Comparison of ENCODE assay signal across 11 cellular contexts in genomic region chrX:55754861-55755294, GRCh38. TPM values are rescaled to one million over a fixed set of nuclear protein-coding genes. Genes with fewer than 3 reads are reported as not detected.
DNase-seq lines count a peak whose midpoint lies in the region; ATAC-seq, FAIRE-seq and TF ChIP-seq lines count a peak whose summit lies in the region.
"Had no signal": no experiment of that assay in that cellular context is flagged by ENCODE, and none has a peak within 500 bp of the region (broad histone marks: within the 10 kb centered on the region; RNA-seq: fewer than 3 reads in every experiment).

No MANE protein-coding gene starts in this region.

- no peak overlapping the region for H2AK5ac ChIP-seq in mesenchymal stem cell (ENCODE audit: low read length, severe bottlenecking)

- H3K9me3 ChIP-seq in mesenchymal stem cell (ENCODE audit: control insufficient read depth, low read length) (no peaks in the 10 kb centered on the region), SK-N-SH (no peaks in the 10 kb centered on the region), gastroesophageal sphincter (no peaks in the 10 kb centered on the region)
- H3K9me3 ChIP-seq: thyroid gland had no signal

- CTCF ChIA-PET in SK-N-SH (lab: Yijun Ruan, JAX) = no interaction called here

- H3K79me1 ChIP-seq in mesenchymal stem cell (replicated peaks; ENCODE audit: low read length, poor library complexity, severe bottlenecking) = no peaks in the 10 kb centered on the region

- H2AFZ ChIP-seq in mesenchymal stem cell (ENCODE audit: low read depth, low read length) (no peak overlapping the region), SK-N-SH (ENCODE audit: low read depth) (no peak overlapping the region)

- TF ChIP-seq EP300 in SK-N-SH (IDR thresholded peaks at IDR 0.05; ENCODE audit: borderline replicate concordance in 1 of 2, low read depth in 1 of 2, low read length in 1 of 2) = no peak
- no peak for TF ChIP-seq EP300 in gastroesophageal sphincter (IDR thresholded peaks at IDR 0.05)

- H4K20me1 ChIP-seq in SK-N-SH (ENCODE audit: insufficient read depth) = no peaks in the 10 kb centered on the region

- no peak overlapping the region for H2BK5ac ChIP-seq in mesenchymal stem cell (ENCODE audit: low read depth, low read length, poor library complexity, severe bottlenecking)

- no peak overlapping the region for H3K18ac ChIP-seq in mesenchymal stem cell (ENCODE audit: low read depth in 1 of 2, low read length in 2 of 2)

- H3K27ac ChIP-seq in mesenchymal stem cell (ENCODE audit: low read length, poor library complexity, severe bottlenecking) = no peak overlapping the region
- no peak overlapping the region for H3K27ac ChIP-seq in SK-N-SH (ENCODE audit: low read depth in 2 of 2, low read length in 1 of 2)
- no peak overlapping the region for H3K27ac ChIP-seq in gastroesophageal sphincter
- H3K27ac ChIP-seq: thyroid gland had no signal

- no peak for DNase-seq in mesenchymal stem cell
- DNase-seq in SK-N-SH = no peak
- no peak for DNase-seq in frontal cortex (ENCODE audit: low spot score in 2 of 2)
- DNase-seq: effector memory CD8-positive, alpha-beta T cell; thyroid gland had no signal

- TF ChIP-seq POLR2A in gastroesophageal sphincter (IDR thresholded peaks at IDR 0.05) = no peak

- H3K23ac ChIP-seq in mesenchymal stem cell (ENCODE audit: low read length in 2 of 2) = no peak overlapping the region

- POLR2A ChIA-PET in SK-N-SH (lab: Yijun Ruan, JAX) = no interaction called here

- no peak for TF ChIP-seq RAD21 in SK-N-SH (IDR thresholded peaks at IDR 0.05; ENCODE audit: low read length)

- H3K27me3 ChIP-seq in mesenchymal stem cell (ENCODE audit: control insufficient read depth in 1 of 2, insufficient read depth in 1 of 2, low read length in 2 of 2) (peaks cover 0 to 3% of the 10 kb centered on the region in 2 experiments), SK-N-SH (ENCODE audit: insufficient read depth) (no peaks in the 10 kb centered on the region), gastroesophageal sphincter (no peaks in the 10 kb centered on the region)
- H3K27me3 ChIP-seq: thyroid gland had no signal

- no peak for TF ChIP-seq CTCF in SK-N-SH (IDR thresholded peaks at IDR 0.05)
- TF ChIP-seq CTCF in gastroesophageal sphincter (IDR thresholded peaks at IDR 0.05) = no peak

- H3K9ac ChIP-seq in mesenchymal stem cell (ENCODE audit: low read length) (no peak overlapping the region), SK-N-SH (no peak overlapping the region)

- no peak for FAIRE-seq in frontal cortex (lab: Jason Lieb, UNC)
- FAIRE-seq: H1 had no signal

- no CpG with 5 or more reads among the region's 3 CpGs for WGBS in mesenchymal stem cell
- 75% methylated on average over 3 of the region's 3 CpGs for WGBS in SK-N-SH (ENCODE audit: low lambda C conversion rate)
- 56 to 86% methylated on average over 1 to 3 of the region's 3 CpGs for WGBS in gastroesophageal sphincter (ENCODE audit: low coverage in 1 of 2), 2 donors

- H3K9me2 ChIP-seq in SK-N-SH = no peaks in the 10 kb centered on the region

- H3K14ac ChIP-seq in mesenchymal stem cell (ENCODE audit: low read length in 2 of 2) = no peak overlapping the region

- no peaks in the 10 kb centered on the region for H3K4me1 ChIP-seq in mesenchymal stem cell (ENCODE audit: control insufficient read depth, insufficient read depth, low read depth, low read length)
- no peaks in the 10 kb centered on the region for H3K4me1 ChIP-seq in SK-N-SH (ENCODE audit: control insufficient read depth in 1 of 2, insufficient read depth in 2 of 2, low read depth in 1 of 2, low read length in 1 of 2)
- H3K4me1 ChIP-seq in gastroesophageal sphincter = no peaks in the 10 kb centered on the region
- H3K4me1 ChIP-seq: thyroid gland had no signal

- no peak overlapping the region for H2BK12ac ChIP-seq in mesenchymal stem cell (ENCODE audit: low read length in 2 of 2)

- H3K79me2 ChIP-seq in SK-N-SH (ENCODE audit: insufficient read depth) = no peaks in the 10 kb centered on the region; the same call in 1 of the 2 replicates

- no peak overlapping the region for H2BK15ac ChIP-seq in mesenchymal stem cell (ENCODE audit: low read depth, poor library complexity, severe bottlenecking)

- no peak overlapping the region for H3K4me2 ChIP-seq in mesenchymal stem cell (ENCODE audit: low read length, poor library complexity, severe bottlenecking)
- no peak overlapping the region for H3K4me2 ChIP-seq in SK-N-SH

- peaks cover 0 to 71% of the 10 kb centered on the region in 2 experiments for H3K36me3 ChIP-seq in mesenchymal stem cell (ENCODE audit: control insufficient read depth in 1 of 2, insufficient read depth in 2 of 2, low read depth in 1 of 2, low read length in 2 of 2)
- H3K36me3 ChIP-seq in SK-N-SH (replicated peaks in 1 of 2; ENCODE audit: control insufficient read depth in 1 of 2, insufficient read depth in 2 of 2, low read length in 1 of 2) = peaks cover 5 to 41% of the 10 kb centered on the region in 2 experiments
- peaks cover 0 to 77% of the 10 kb centered on the region in 2 donors for H3K36me3 ChIP-seq in gastroesophageal sphincter
- H3K36me3 ChIP-seq: thyroid gland had no signal

- H3K4me3 ChIP-seq in mesenchymal stem cell (ENCODE audit: insufficient read depth in 1 of 2, low read depth in 1 of 2, low read length in 2 of 2) (no peak overlapping the region), SK-N-SH (ENCODE audit: low read depth in 2 of 2, low read length in 1 of 2) (no peak overlapping the region), gastroesophageal sphincter (no peak overlapping the region)
- H3K4me3 ChIP-seq: thyroid gland had no signal

- H4K91ac ChIP-seq in mesenchymal stem cell (ENCODE audit: low read length) = no peak overlapping the region

- ATAC-seq in GM18511 (IDR thresholded peaks at IDR 0.05; ENCODE audit: unreplicated experiment) (peak; percentile 97), GM19351 (IDR thresholded peaks at IDR 0.05; ENCODE audit: unreplicated experiment) (peak; percentile 95), HG02840 (IDR thresholded peaks at IDR 0.05; ENCODE audit: low FRiP score, unreplicated experiment) (peak; percentile 92), HG03565 (IDR thresholded peaks at IDR 0.05; ENCODE audit: unreplicated experiment) (peak; percentile 94), gastroesophageal sphincter (no peak)
- ATAC-seq: effector memory CD8-positive, alpha-beta T cell had no signal

- no peaks in the 10 kb centered on the region for H3F3A ChIP-seq in SK-N-SH (replicated peaks; ENCODE audit: insufficient read depth)

- no peak overlapping the region for H3K4ac ChIP-seq in mesenchymal stem cell (ENCODE audit: low read depth in 1 of 2, low read length in 2 of 2)

- H4K8ac ChIP-seq in mesenchymal stem cell (ENCODE audit: low read length) = no peak overlapping the region

- H2BK120ac ChIP-seq in mesenchymal stem cell (ENCODE audit: low read depth, low read length) = no peak overlapping the region

TF ChIP-seq in SK-N-SH, 30 proteins besides CTCF, POLR2A, EP300 and RAD21:
- TF ChIP-seq NFIC (IDR thresholded peaks at IDR 0.05; ENCODE audit: borderline replicate concordance) = no peak
- no peak for TF ChIP-seq MXI1 (IDR thresholded peaks at IDR 0.05; ENCODE audit: low read depth, low read length)

RNA-seq across cellular contexts. Expression of gene RRAGB, which starts 37.3 kb away (rescaled TPM):
- 26.7 TPM for polyA plus RNA-seq in mesenchymal stem cell (2013, experiment 1 of 2)
- 25.0 TPM for polyA plus RNA-seq in mesenchymal stem cell (2013, experiment 2 of 2)
- polyA plus RNA-seq in SK-N-SH (2012; rRNA removed) = 13.1 and 23.1 TPM in 2 replicates
- polyA plus RNA-seq in SK-N-SH (2012; cell fraction: cytosol; rRNA removed) = 12.7 and 13.1 TPM in 2 replicates
- 35.8 and 85.7 TPM in 2 replicates for polyA plus RNA-seq in SK-N-SH (2012; cell fraction: nucleus; rRNA removed)
- total RNA-seq in frontal cortex (77.0 TPM), gastroesophageal sphincter (10 to 100 TPM; 13.7 to 37.0 (median 25.6) TPM)
